In the genomic region with DNA sequence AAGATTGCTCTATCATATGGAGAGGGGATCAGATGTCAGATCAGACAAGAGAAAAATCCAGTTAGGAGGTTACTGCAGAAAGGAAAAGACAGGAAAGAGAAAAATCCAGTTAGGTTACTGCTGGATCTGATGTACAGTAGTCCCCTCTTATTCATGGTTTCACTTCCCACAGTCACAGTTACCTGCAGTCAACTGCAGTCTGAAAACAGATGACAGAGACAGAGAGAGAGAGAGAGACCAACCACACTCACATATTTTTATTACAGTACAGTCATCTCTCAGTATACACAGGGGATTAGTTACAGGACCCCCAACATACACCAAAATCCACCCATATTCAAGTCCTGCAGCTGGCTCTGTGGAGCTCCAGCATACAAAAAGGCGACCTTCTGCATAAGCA, we compare ENCODE assay signal across 12 cellular contexts.
A peak's percentile ranks its signal among the peaks of the same experiment; 100 is the strongest.
DNase-seq lines count a peak whose midpoint lies in the region; ATAC-seq and TF ChIP-seq lines count a peak whose summit lies in the region.
"Had no signal": no experiment of that assay in that cellular context is flagged by ENCODE, and none has a peak within 500 bp of the region (broad histone marks: within the 10 kb centered on the region; RNA-seq: fewer than 3 reads in every experiment).

No MANE protein-coding gene starts in this region.

- H3K4me1 Mint-ChIP-seq in memory B cell, result peaks cover 24% of the 10 kb centered on the region

- H3K27me3 Mint-ChIP-seq in memory B cell, result no peaks in the 10 kb centered on the region

- H3K4me3 Mint-ChIP-seq in memory B cell, result no peak overlapping the region

- peak; percentile 64 for ATAC-seq in GM18909 (IDR thresholded peaks at IDR 0.05; ENCODE audit: poor library complexity, unreplicated experiment)
- peak; percentile 67 for ATAC-seq in GM21786 (IDR thresholded peaks at IDR 0.05; ENCODE audit: unreplicated experiment)
- ATAC-seq in HG03460 (IDR thresholded peaks at IDR 0.05; ENCODE audit: unreplicated experiment), result peak; percentile 65
- ATAC-seq in memory B cell (ENCODE audit: low read depth), result peak; percentile 53
- ATAC-seq in SK-N-SH treated with all-trans-retinoic acid at 6 μM for 48 hours, result no peak

- peak overlapping the region; percentile 90 for H3K27ac Mint-ChIP-seq in memory B cell

- H3K36me3 Mint-ChIP-seq in memory B cell, result peaks cover 18% of the 10 kb centered on the region

- DNase-seq in memory B cell (ENCODE audit: low spot score in 2 of 2) (peak; percentile 12 to 20), NCI-H748 (lab: John Stamatoyannopoulos, UW; ENCODE audit: unreplicated experiment) (no peak), NCI-H345 treated with DMSO at 0.1 percent for 48 hours (lab: John Stamatoyannopoulos, UW; ENCODE audit: unreplicated experiment) (no peak)
- no peak for DNase-seq in activated T-cell treated with anti-CD3 and anti-CD28 coated beads, Interleukin-2, amount 50 U/mL, for 48 hours
- DNase-seq: activated naive CD4-positive, alpha-beta T cell; NCI-H345; ovary; T1000 had no signal

- H3K9me3 Mint-ChIP-seq in memory B cell, result no peaks in the 10 kb centered on the region

TF ChIP-seq in SK-N-SH treated with all-trans-retinoic acid at 6 μM for 48 hours, 23 proteins besides CTCF, POLR2A, EP300 and RAD21:
- TF ChIP-seq ESRRG (CRISPR knock-in tag; IDR thresholded peaks at IDR 0.05), result no peak
- TF ChIP-seq TOX (CRISPR knock-in tag; IDR thresholded peaks at IDR 0.05; ENCODE audit: borderline replicate concordance), result no peak
- TF ChIP-seq SNAI2 (CRISPR knock-in tag; IDR thresholded peaks at IDR 0.05), result no peak
- TF ChIP-seq BACH2 (CRISPR knock-in tag; IDR thresholded peaks at IDR 0.05; ENCODE audit: borderline replicate concordance), result no peak
- no peak for TF ChIP-seq CSDC2 (CRISPR knock-in tag; IDR thresholded peaks at IDR 0.05)
- no peak for TF ChIP-seq ARNTL (CRISPR knock-in tag; IDR thresholded peaks at IDR 0.05; ENCODE audit: borderline replicate concordance, low read depth)
- no peak for TF ChIP-seq ZNF565 (CRISPR knock-in tag; conservative IDR thresholded peaks at IDR 0.05; ENCODE audit: low read depth)
- TF ChIP-seq OSR1 (CRISPR knock-in tag; IDR thresholded peaks at IDR 0.05), result no peak
- no peak for TF ChIP-seq ZNF8 (CRISPR knock-in tag; IDR thresholded peaks at IDR 0.05)
- no peak for TF ChIP-seq ZFP3 (CRISPR knock-in tag; IDR thresholded peaks at IDR 0.05)
- no peak for TF ChIP-seq PATZ1 (CRISPR knock-in tag; IDR thresholded peaks at IDR 0.05; ENCODE audit: borderline replicate concordance)
- TF ChIP-seq, protein P1, sequence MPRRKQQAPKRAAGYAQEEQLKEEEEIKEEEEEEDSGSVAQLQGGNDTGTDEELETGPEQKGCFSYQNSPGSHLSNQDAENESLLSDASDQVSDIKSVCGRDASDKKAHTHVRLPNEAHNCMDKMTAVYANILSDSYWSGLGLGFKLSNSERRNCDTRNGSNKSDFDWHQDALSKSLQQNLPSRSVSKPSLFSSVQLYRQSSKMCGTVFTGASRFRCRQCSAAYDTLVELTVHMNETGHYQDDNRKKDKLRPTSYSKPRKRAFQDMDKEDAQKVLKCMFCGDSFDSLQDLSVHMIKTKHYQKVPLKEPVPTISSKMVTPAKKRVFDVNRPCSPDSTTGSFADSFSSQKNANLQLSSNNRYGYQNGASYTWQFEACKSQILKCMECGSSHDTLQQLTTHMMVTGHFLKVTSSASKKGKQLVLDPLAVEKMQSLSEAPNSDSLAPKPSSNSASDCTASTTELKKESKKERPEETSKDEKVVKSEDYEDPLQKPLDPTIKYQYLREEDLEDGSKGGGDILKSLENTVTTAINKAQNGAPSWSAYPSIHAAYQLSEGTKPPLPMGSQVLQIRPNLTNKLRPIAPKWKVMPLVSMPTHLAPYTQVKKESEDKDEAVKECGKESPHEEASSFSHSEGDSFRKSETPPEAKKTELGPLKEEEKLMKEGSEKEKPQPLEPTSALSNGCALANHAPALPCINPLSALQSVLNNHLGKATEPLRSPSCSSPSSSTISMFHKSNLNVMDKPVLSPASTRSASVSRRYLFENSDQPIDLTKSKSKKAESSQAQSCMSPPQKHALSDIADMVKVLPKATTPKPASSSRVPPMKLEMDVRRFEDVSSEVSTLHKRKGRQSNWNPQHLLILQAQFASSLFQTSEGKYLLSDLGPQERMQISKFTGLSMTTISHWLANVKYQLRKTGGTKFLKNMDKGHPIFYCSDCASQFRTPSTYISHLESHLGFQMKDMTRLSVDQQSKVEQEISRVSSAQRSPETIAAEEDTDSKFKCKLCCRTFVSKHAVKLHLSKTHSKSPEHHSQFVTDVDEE (CRISPR knock-in tag; IDR thresholded peaks at IDR 0.05), result no peak
- no peak for TF ChIP-seq POU6F1 (CRISPR knock-in tag; IDR thresholded peaks at IDR 0.05; ENCODE audit: borderline replicate concordance, low read depth)
- TF ChIP-seq ISL1 (CRISPR knock-in tag; IDR thresholded peaks at IDR 0.05), result no peak
- no peak for TF ChIP-seq TCF4 (CRISPR knock-in tag; IDR thresholded peaks at IDR 0.05; ENCODE audit: borderline replicate concordance)
- TF ChIP-seq ZNF70 (CRISPR knock-in tag; IDR thresholded peaks at IDR 0.05), result no peak
- TF ChIP-seq, protein P2, sequence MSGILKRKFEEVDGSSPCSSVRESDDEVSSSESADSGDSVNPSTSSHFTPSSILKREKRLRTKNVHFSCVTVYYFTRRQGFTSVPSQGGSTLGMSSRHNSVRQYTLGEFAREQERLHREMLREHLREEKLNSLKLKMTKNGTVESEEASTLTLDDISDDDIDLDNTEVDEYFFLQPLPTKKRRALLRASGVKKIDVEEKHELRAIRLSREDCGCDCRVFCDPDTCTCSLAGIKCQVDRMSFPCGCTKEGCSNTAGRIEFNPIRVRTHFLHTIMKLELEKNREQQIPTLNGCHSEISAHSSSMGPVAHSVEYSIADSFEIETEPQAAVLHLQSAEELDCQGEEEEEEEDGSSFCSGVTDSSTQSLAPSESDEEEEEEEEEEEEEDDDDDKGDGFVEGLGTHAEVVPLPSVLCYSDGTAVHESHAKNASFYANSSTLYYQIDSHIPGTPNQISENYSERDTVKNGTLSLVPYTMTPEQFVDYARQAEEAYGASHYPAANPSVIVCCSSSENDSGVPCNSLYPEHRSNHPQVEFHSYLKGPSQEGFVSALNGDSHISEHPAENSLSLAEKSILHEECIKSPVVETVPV (CRISPR knock-in tag; IDR thresholded peaks at IDR 0.05), result no peak
- TF ChIP-seq ZC3H10 (CRISPR knock-in tag; IDR thresholded peaks at IDR 0.05), result no peak

Comparison
In these comparisons a context has a peak if more than half of its experiments do, and no peak if none do; other contexts are left out.
1. DNase-seq: peak in memory B cell (2 of 2); none in NCI-H748 (single experiment), NCI-H345 treated with DMSO at 0.1 percent for 48 hours (single experiment) and activated T-cell treated with anti-CD3 and anti-CD28 coated beads, Interleukin-2, amount 50 U/mL, for 48 hours (0 of 2).